1 cellular context compared by ENCODE assay signal in genomic region chr5:179680780-179681411, GRCh38.
TF ChIP-seq lines count a peak whose summit lies in the region.

Gene CBY3, minus strand, starts transcription at chr5:179681034. Its CDS starts 116 bp downstream, at chr5:179680918.

TF ChIP-seq in H1, 55 proteins besides CTCF, POLR2A, EP300 and RAD21 (continued from another document):
- TF ChIP-seq EZH2 (IDR thresholded peaks at IDR 0.05; ENCODE audit: low read depth, low read length, severe bottlenecking) = no peak
- no peak for TF ChIP-seq E2F6 (IDR thresholded peaks at IDR 0.05)
- TF ChIP-seq RXRA (IDR thresholded peaks at IDR 0.05; ENCODE audit: insufficient read depth, low read depth, low read length) = no peak
TF ChIP-seq in H1: peak in this region for 0.
